26 cellular contexts compared by ENCODE assay signal in genomic region chr11:73988227-73988626, GRCh38. TPM values are rescaled to one million over a fixed set of nuclear protein-coding genes. Genes with fewer than 3 reads are reported as not detected.
DNase-seq lines count a peak whose midpoint lies in the region; ATAC-seq, FAIRE-seq and TF ChIP-seq lines count a peak whose summit lies in the region.
"Had no signal": no experiment of that assay in that cellular context is flagged by ENCODE, and none has a peak within 500 bp of the region (broad histone marks: within the 10 kb centered on the region; RNA-seq: fewer than 3 reads in every experiment).

No MANE protein-coding gene starts in this region.

- H4K20me1 ChIP-seq in HepG2 (ENCODE audit: insufficient read depth, low read length): no peaks in the 10 kb centered on the region
- no peaks in the 10 kb centered on the region for H4K20me1 ChIP-seq in osteoblast (ENCODE audit: insufficient read depth, low read length)

- no peak overlapping the region for H3K9ac ChIP-seq in HepG2 (ENCODE audit: insufficient read depth, low read depth, low read length)

- no peak for TF ChIP-seq POLR2A in HepG2 (IDR thresholded peaks at IDR 0.05; ENCODE audit: insufficient read depth in 1 of 2, low read depth in 2 of 2, low read length in 2 of 2)
- TF ChIP-seq POLR2A in spleen (IDR thresholded peaks at IDR 0.05): no peak

- CTCF ChIA-PET in HepG2 (lab: Yijun Ruan, JAX; ENCODE audit: low intra/inter-chr PET ratio, low total read pairs): no interaction called here

- peaks cover 52% of the 10 kb centered on the region for H3K4me1 Mint-ChIP-seq in activated naive CD4-positive, alpha-beta T cell treated with anti-CD3 and anti-CD28 coated beads, Interleukin-2, amount 50 U/mL, for 24 hours
- H3K4me1 Mint-ChIP-seq in T-helper 17 cell: peaks cover 25% of the 10 kb centered on the region

- WGBS in HepG2 (ENCODE audit: low lambda C conversion rate): 28% methylated on average over 7 of the region's 7 CpGs
- WGBS in spleen, 5 donors: 89 to 95% (median 92%) methylated on average over 7 of the region's 7 CpGs

- FAIRE-seq in HepG2 (lab: Jason Lieb, UNC): no peak
- FAIRE-seq: A204.1, D721Med, GM12892, GM18507, H54, HTR-8/SVneo had no signal

- TF ChIP-seq CTCF in HepG2 (CRISPR knock-in tag; IDR thresholded peaks at IDR 0.05): no peak
- TF ChIP-seq CTCF in spleen (IDR thresholded peaks at IDR 0.05 in 8 of 11, conservative IDR thresholded peaks at IDR 0.05 in 3 of 11): no peak
- no peak for TF ChIP-seq CTCF in osteoblast (IDR thresholded peaks at IDR 0.05; ENCODE audit: extremely low read depth, low read depth, low read length)

- no peak for TF ChIP-seq RAD21 in HepG2 (CRISPR knock-in tag; IDR thresholded peaks at IDR 0.05)

- H3K4me3 Mint-ChIP-seq in activated naive CD4-positive, alpha-beta T cell treated with anti-CD3 and anti-CD28 coated beads, Interleukin-2, amount 50 U/mL, for 24 hours: no peak overlapping the region
- H3K4me3 Mint-ChIP-seq in T-helper 17 cell: no peak overlapping the region
- H3K4me3 Mint-ChIP-seq: CD4-positive, CD25-positive, alpha-beta regulatory T cell; GM23338 had no signal

- no peaks in the 10 kb centered on the region for H3K36me3 Mint-ChIP-seq in activated naive CD4-positive, alpha-beta T cell treated with anti-CD3 and anti-CD28 coated beads, Interleukin-2, amount 50 U/mL, for 24 hours
- no peaks in the 10 kb centered on the region for H3K36me3 Mint-ChIP-seq in T-helper 17 cell (ENCODE audit: low read depth)
- H3K36me3 Mint-ChIP-seq: CD4-positive, CD25-positive, alpha-beta regulatory T cell; IgD-negative memory B cell had no signal

- H3K4me3 ChIP-seq in HepG2 (replicated peaks in 1 of 3; ENCODE audit: insufficient read depth in 1 of 3, low read depth in 2 of 3, low read length in 3 of 3) (no peak overlapping the region), spleen (no peak overlapping the region), osteoblast (ENCODE audit: insufficient read depth, low read length) (no peak overlapping the region)
- H3K4me3 ChIP-seq: GM23338 had no signal

- intact Hi-C loops in HepG2 (cut with micrococcal nuclease; ENCODE audit: unreplicated experiment) (no loop called here), spleen (cut with DNase I; ENCODE audit: low total_unique reads) (no loop called here)

- H2AFZ ChIP-seq in HepG2 (ENCODE audit: low read length) (no peak overlapping the region), osteoblast (ENCODE audit: low read length) (no peak overlapping the region)
- H2AFZ ChIP-seq: GM23338 had no signal

- no peaks in the 10 kb centered on the region for H3K9me3 Mint-ChIP-seq in activated naive CD4-positive, alpha-beta T cell treated with anti-CD3 and anti-CD28 coated beads, Interleukin-2, amount 50 U/mL, for 24 hours
- H3K9me3 Mint-ChIP-seq: CD4-positive, CD25-positive, alpha-beta regulatory T cell; GM23338; IgD-negative memory B cell had no signal

- in situ Hi-C loops in HepG2 (cut with HindIII; ENCODE audit: extremely low pct_ligation_motif_present, low pct_unique_long_range_greater_than_20kb): no loop called here

- H3K79me2 ChIP-seq in HepG2 (ENCODE audit: insufficient read depth, low read length) (no peaks in the 10 kb centered on the region), osteoblast (ENCODE audit: insufficient read depth, low read length) (no peaks in the 10 kb centered on the region)

- ATAC-seq in T-helper 17 cell (no peak), HepG2 (no peak)
- ATAC-seq: GM23338 had no signal

- H3K27me3 ChIP-seq in HepG2 (ENCODE audit: control insufficient read depth in 1 of 2, insufficient read depth in 2 of 2, low read length in 2 of 2) (no peaks in the 10 kb centered on the region; a peak in 1 of 5 replicates), spleen (replicated peaks in 1 of 7) (no peaks in the 10 kb centered on the region), osteoblast (ENCODE audit: insufficient read depth, low read length) (no peaks in the 10 kb centered on the region)
- H3K27me3 ChIP-seq: BE2C had no signal

- no peak overlapping the region for H3K27ac ChIP-seq in HepG2 (ENCODE audit: extremely low read length, insufficient read depth, low read length)
- H3K27ac ChIP-seq in spleen: no peak overlapping the region
- H3K27ac ChIP-seq in osteoblast (ENCODE audit: low read depth, low read length): no peak overlapping the region

- BruUV-seq in HepG2 (replicated peaks; lab: Mats Ljungman, UMichigan): no TSS peak

- POLR2A ChIA-PET in HepG2 (lab: Yijun Ruan, JAX): no interaction called here

- H3K4me2 ChIP-seq in HepG2 (ENCODE audit: low read depth, low read length) (0 out of 2 replicates have a peak overlapping the region, but pooled peaks have one; percentile 27), osteoblast (ENCODE audit: insufficient read depth, low read length) (no peak overlapping the region)
- H3K4me2 ChIP-seq: GM23338 had no signal

- TF ChIP-seq EP300 in HepG2 (IDR thresholded peaks at IDR 0.05; ENCODE audit: low read depth in 2 of 2, low read length in 2 of 2): no peak
- TF ChIP-seq EP300 in HepG2 (CRISPR knock-in tag; IDR thresholded peaks at IDR 0.05; ENCODE audit: borderline replicate concordance): no peak

- H3K27me3 Mint-ChIP-seq in activated naive CD4-positive, alpha-beta T cell treated with anti-CD3 and anti-CD28 coated beads, Interleukin-2, amount 50 U/mL, for 24 hours: no peaks in the 10 kb centered on the region
- H3K27me3 Mint-ChIP-seq in T-helper 17 cell: no peaks in the 10 kb centered on the region
- H3K27me3 Mint-ChIP-seq: CD4-positive, CD25-positive, alpha-beta regulatory T cell; IgD-negative memory B cell had no signal

- H3K36me3 ChIP-seq in HepG2 (replicated peaks in 1 of 2; ENCODE audit: control insufficient read depth in 1 of 2, insufficient read depth in 2 of 2, low read length in 2 of 2) (no peaks in the 10 kb centered on the region), spleen (no peaks in the 10 kb centered on the region), osteoblast (ENCODE audit: insufficient read depth, low read length) (no peaks in the 10 kb centered on the region)
- H3K36me3 ChIP-seq: BE2C had no signal

- peak overlapping the region; percentile 55 for H3K27ac Mint-ChIP-seq in activated naive CD4-positive, alpha-beta T cell treated with anti-CD3 and anti-CD28 coated beads, Interleukin-2, amount 50 U/mL, for 24 hours
- peak overlapping the region; percentile 63 for H3K27ac Mint-ChIP-seq in T-helper 17 cell
- H3K27ac Mint-ChIP-seq: CD4-positive, CD25-positive, alpha-beta regulatory T cell; GM23338 had no signal

- DNase-seq in activated naive CD4-positive, alpha-beta T cell treated with anti-CD3 and anti-CD28 coated beads, Interleukin-2, amount 50 U/mL, for 16 hours: no peak
- DNase-seq in T-helper 17 cell (no peak), HepG2 (ENCODE audit: low spot score) (peak; percentile 13), spleen (peak; percentile 20), DMS 273 (lab: John Stamatoyannopoulos, UW; ENCODE audit: unreplicated experiment) (no peak), osteoblast (ENCODE audit: insufficient read length, low spot score, missing footprints) (no peak)
- no peak for DNase-seq in stimulated activated CD4-positive, alpha-beta T cell treated with anti-CD3 and anti-CD28 coated beads, Interleukin-4, amount 100 ng/mL, for 24 hours
- DNase-seq: ACHN; BE2C; C1 segment of cervical spinal cord; Caco-2; CD4-positive, CD25-positive, alpha-beta regulatory T cell; DMS153; DMS79; GDM1; HCEC 1CT had no signal

- H3K9me3 ChIP-seq in T-helper 17 cell (ENCODE audit: control insufficient read depth, low read length, poor library complexity, severe bottlenecking) (no peaks in the 10 kb centered on the region), HepG2 (ENCODE audit: low read length) (no peaks in the 10 kb centered on the region), spleen (no peaks in the 10 kb centered on the region), osteoblast (ENCODE audit: low read depth, low read length) (no peaks in the 10 kb centered on the region)
- H3K9me3 ChIP-seq: BE2C, Caco-2 had no signal

- peaks cover 41% of the 10 kb centered on the region for H3K4me1 ChIP-seq in HepG2 (ENCODE audit: insufficient read depth, low read length)
- H3K4me1 ChIP-seq in spleen: peaks cover 8 to 48% (median 29%) of the 10 kb centered on the region in 6 donors
- no peaks in the 10 kb centered on the region for H3K4me1 ChIP-seq in osteoblast (ENCODE audit: insufficient read depth, low read length)

RNA-seq across cellular contexts. Expression of gene UCP2, which starts 5.6 kb away (rescaled TPM):
- total RNA-seq in T-helper 17 cell: 100 to 1,000 TPM; 701 to 919 TPM
- total RNA-seq in HepG2 (2016; rRNA removed; fragmentation: Illumina TruSeq; extraction: Trizol): 3.2 and 5.5 TPM in 2 replicates
- 2.4 TPM in 2 replicates for total RNA-seq in HepG2 (2016; cell fraction: cytosol; rRNA removed; fragmentation: Illumina TruSeq; extraction: Trizol; ENCODE audit: low read depth)
- 3.2 and 3.4 TPM in 2 replicates for total RNA-seq in HepG2 (2016; cell fraction: insoluble cytoplasmic fraction; rRNA removed; fragmentation: Illumina TruSeq; extraction: Trizol)
- 5.5 and 5.9 TPM in 2 replicates for total RNA-seq in HepG2 (2016; cell fraction: membrane; rRNA removed; fragmentation: Illumina TruSeq; extraction: Trizol)
- total RNA-seq in HepG2 (2016; cell fraction: nucleus; rRNA removed; fragmentation: Illumina TruSeq; extraction: Trizol): 6.8 and 8.8 TPM in 2 replicates
- 2.7 TPM in 2 replicates for polyA plus RNA-seq in HepG2 (2011; rRNA removed)
- polyA plus RNA-seq in HepG2 (2011; cell fraction: cytosol; rRNA removed): 3.8 and 4.1 TPM in 2 replicates
- polyA plus RNA-seq in HepG2 (2011; cell fraction: nucleus; rRNA removed): 3.8 and 5.1 TPM in 2 replicates
- polyA plus RNA-seq in HepG2 (2012): 4.1 and 7.4 TPM in 2 replicates
- polyA plus RNA-seq in HepG2 (2016; cell fraction: cytosol; fragmentation: Illumina TruSeq; extraction: Trizol; ENCODE audit: low read depth): 4.9 and 6.3 TPM in 2 replicates
- polyA plus RNA-seq in HepG2 (2016; cell fraction: insoluble cytoplasmic fraction; fragmentation: Illumina TruSeq; extraction: Trizol; ENCODE audit: low read depth): 7.6 and 11.9 TPM in 2 replicates
- polyA plus RNA-seq in HepG2 (2016; cell fraction: membrane; fragmentation: Illumina TruSeq; extraction: Trizol; ENCODE audit: low read depth): 11.8 and 12.1 TPM in 2 replicates
- polyA plus RNA-seq in HepG2 (2016; cell fraction: nucleus; fragmentation: Illumina TruSeq; extraction: Trizol; ENCODE audit: insufficient read depth, low read depth): 4.9 and 6.3 TPM in 2 replicates
- polyA minus RNA-seq in HepG2 (2011; rRNA and poly(A)+ RNA removed; ENCODE audit: low replicate concordance): 10.6 and 155 TPM in 2 replicates
- polyA minus RNA-seq in HepG2 (2011; cell fraction: cytosol; rRNA and poly(A)+ RNA removed): 4.4 and 5.2 TPM in 2 replicates
- polyA minus RNA-seq in HepG2 (2011; cell fraction: nucleus; rRNA and poly(A)+ RNA removed): 9.1 and 17.2 TPM in 2 replicates
- 100 to 1,000 TPM; 369 to 556 (median 427) TPM for total RNA-seq in spleen
- polyA plus RNA-seq in spleen: 100 to 1,000 TPM; 209 to 281 (median 275) TPM
- total RNA-seq in osteoblast: under 0.01 and 0.59 TPM in 2 replicates

RNA-seq across cellular contexts. Expression of gene UCP3, which starts 20.7 kb away (rescaled TPM):
- total RNA-seq in T-helper 17 cell (1 to 10 TPM; 5.5 to 6.0 TPM), HepG2 (2016; rRNA removed; fragmentation: Illumina TruSeq; extraction: Trizol) (0.22 TPM in 1 of 2 replicates, not detected in the other), spleen (1 to 10 TPM; 2.0 to 7.1 (median 4.8) TPM), osteoblast (under 0.01 and 0.59 TPM in 2 replicates)
- total RNA-seq in HepG2 (2016; cell fraction: cytosol; rRNA removed; fragmentation: Illumina TruSeq; extraction: Trizol; ENCODE audit: low read depth): not detected in 2 replicates
- total RNA-seq in HepG2 (2016; cell fraction: insoluble cytoplasmic fraction; rRNA removed; fragmentation: Illumina TruSeq; extraction: Trizol): not detected in 2 replicates
- not detected in 2 replicates for total RNA-seq in HepG2 (2016; cell fraction: membrane; rRNA removed; fragmentation: Illumina TruSeq; extraction: Trizol)
- 0.16 TPM in 1 of 2 replicates, not detected in the other for total RNA-seq in HepG2 (2016; cell fraction: nucleus; rRNA removed; fragmentation: Illumina TruSeq; extraction: Trizol)
- polyA plus RNA-seq in HepG2 (2011; rRNA removed) (0.10 and 0.37 TPM in 2 replicates), spleen (1 to 10 TPM in 2 of 3 donors, under 1 TPM in 1; 0.68 to 2.6 (median 1.5) TPM)
- 0.05 and 0.14 TPM in 2 replicates for polyA plus RNA-seq in HepG2 (2011; cell fraction: cytosol; rRNA removed)
- 0.64 and 0.83 TPM in 2 replicates for polyA plus RNA-seq in HepG2 (2011; cell fraction: nucleus; rRNA removed)
- 0.17 and 0.28 TPM in 2 replicates for polyA plus RNA-seq in HepG2 (2012)
- 0.03 and 0.07 TPM in 2 replicates for polyA plus RNA-seq in HepG2 (2016; cell fraction: cytosol; fragmentation: Illumina TruSeq; extraction: Trizol; ENCODE audit: low read depth)
- polyA plus RNA-seq in HepG2 (2016; cell fraction: insoluble cytoplasmic fraction; fragmentation: Illumina TruSeq; extraction: Trizol; ENCODE audit: low read depth): not detected in 2 replicates
- 0.06 and 0.13 TPM in 2 replicates for polyA plus RNA-seq in HepG2 (2016; cell fraction: membrane; fragmentation: Illumina TruSeq; extraction: Trizol; ENCODE audit: low read depth)
- 1.4 and 1.8 TPM in 2 replicates for polyA plus RNA-seq in HepG2 (2016; cell fraction: nucleus; fragmentation: Illumina TruSeq; extraction: Trizol; ENCODE audit: insufficient read depth, low read depth)
- polyA minus RNA-seq in HepG2 (2011; rRNA and poly(A)+ RNA removed; ENCODE audit: low replicate concordance): 0.52 and 4.4 TPM in 2 replicates
- not detected in 2 replicates for polyA minus RNA-seq in HepG2 (2011; cell fraction: cytosol; rRNA and poly(A)+ RNA removed)
- polyA minus RNA-seq in HepG2 (2011; cell fraction: nucleus; rRNA and poly(A)+ RNA removed): 0.37 and 0.39 TPM in 2 replicates

RNA-seq across cellular contexts. Expression of gene DNAJB13, which starts 37.4 kb away (rescaled TPM):
- total RNA-seq in T-helper 17 cell (under 1 TPM in 1 of 2 donors, not detected in 1; 0.40 TPM), HepG2 (2016; rRNA removed; fragmentation: Illumina TruSeq; extraction: Trizol) (not detected in 2 replicates), spleen (under 1 TPM in 1 of 7 donors, not detected in 6; 0.32 TPM), osteoblast (not detected in 2 replicates)
- not detected in 2 replicates for total RNA-seq in HepG2 (2016; cell fraction: cytosol; rRNA removed; fragmentation: Illumina TruSeq; extraction: Trizol; ENCODE audit: low read depth)
- 0.15 TPM in 1 of 2 replicates, not detected in the other for total RNA-seq in HepG2 (2016; cell fraction: insoluble cytoplasmic fraction; rRNA removed; fragmentation: Illumina TruSeq; extraction: Trizol)
- not detected in 2 replicates for total RNA-seq in HepG2 (2016; cell fraction: membrane; rRNA removed; fragmentation: Illumina TruSeq; extraction: Trizol)
- not detected in 2 replicates for total RNA-seq in HepG2 (2016; cell fraction: nucleus; rRNA removed; fragmentation: Illumina TruSeq; extraction: Trizol)
- polyA plus RNA-seq in HepG2 (2011; rRNA removed) (2.3 and 2.9 TPM in 2 replicates), spleen (under 1 TPM in 2 of 3 donors, not detected in 1; 0.04 to 0.06 TPM)
- polyA plus RNA-seq in HepG2 (2011; cell fraction: cytosol; rRNA removed): 1.9 and 2.3 TPM in 2 replicates
- polyA plus RNA-seq in HepG2 (2011; cell fraction: nucleus; rRNA removed): 4.0 and 4.2 TPM in 2 replicates
- polyA plus RNA-seq in HepG2 (2012): 0.96 and 1.5 TPM in 2 replicates
- not detected in 2 replicates for polyA plus RNA-seq in HepG2 (2016; cell fraction: cytosol; fragmentation: Illumina TruSeq; extraction: Trizol; ENCODE audit: low read depth)
- not detected in 2 replicates for polyA plus RNA-seq in HepG2 (2016; cell fraction: insoluble cytoplasmic fraction; fragmentation: Illumina TruSeq; extraction: Trizol; ENCODE audit: low read depth)
- polyA plus RNA-seq in HepG2 (2016; cell fraction: membrane; fragmentation: Illumina TruSeq; extraction: Trizol; ENCODE audit: low read depth): not detected in 2 replicates
- not detected in 2 replicates for polyA plus RNA-seq in HepG2 (2016; cell fraction: nucleus; fragmentation: Illumina TruSeq; extraction: Trizol; ENCODE audit: insufficient read depth, low read depth)
- polyA minus RNA-seq in HepG2 (2011; rRNA and poly(A)+ RNA removed; ENCODE audit: low replicate concordance): 2.0 TPM in 1 of 2 replicates, not detected in the other
- not detected in 2 replicates for polyA minus RNA-seq in HepG2 (2011; cell fraction: cytosol; rRNA and poly(A)+ RNA removed)
- polyA minus RNA-seq in HepG2 (2011; cell fraction: nucleus; rRNA and poly(A)+ RNA removed): 0.99 and 1.4 TPM in 2 replicates
- total RNA-seq: CD4-positive, CD25-positive, alpha-beta regulatory T cell; Daoy had no signal

Comparison
In these comparisons a context has a peak if more than half of its experiments do, and no peak if none do; other contexts are left out.
1. DNase-seq: peak in HepG2 (single experiment) and spleen (single experiment); none in activated naive CD4-positive, alpha-beta T cell treated with anti-CD3 and anti-CD28 coated beads, Interleukin-2, amount 50 U/mL, for 16 hours (single experiment), T-helper 17 cell (0 of 3), DMS 273 (single experiment), stimulated activated CD4-positive, alpha-beta T cell treated with anti-CD3 and anti-CD28 coated beads, Interleukin-4, amount 100 ng/mL, for 24 hours (single experiment) and osteoblast (single experiment).
2. RNA of gene UCP2, which starts 5.6 kb away (total RNA-seq): 701 to 919 TPM in T-helper 17 cell and 369 to 556 TPM in spleen; 2.4 to 8.8 TPM in HepG2 and under 0.01 to 0.59 TPM in osteoblast; every median in the first group is over 10 times any median in the second.